ENCODE assay signal across 7 cellular contexts in genomic region chr2:207711750-207712487, GRCh38. TPM values are rescaled to one million over a fixed set of nuclear protein-coding genes. Genes with fewer than 3 reads are reported as not detected.
A peak's percentile ranks its signal among the peaks of the same experiment; 100 is the strongest.
DNase-seq lines count a peak whose midpoint lies in the region; ATAC-seq, FAIRE-seq and TF ChIP-seq lines count a peak whose summit lies in the region.

No MANE protein-coding gene starts in this region.

- intact Hi-C loops in activated CD8-positive, alpha-beta T cell treated with anti-CD3 and anti-CD28 coated beads for 36 hours (cut with micrococcal nuclease): loop anchor here (5.0 kb wide), 1 partner anchor 85 kb away; the partner anchor contains the start of gene METTL21A
- intact Hi-C loops in endothelial cell of umbilical vein (cut with micrococcal nuclease): loop anchor here (1.0 to 2.0 kb wide), 6 partner anchors 15 to 182 kb away; partner anchors contain the start of genes FZD5 and METTL21A

- no peaks in the 10 kb centered on the region for H4K20me1 ChIP-seq in endothelial cell of umbilical vein (replicated peaks; ENCODE audit: control insufficient read depth, extremely low read depth, insufficient read depth, low read length)

- CTCF ChIA-PET in activated CD8-positive, alpha-beta T cell treated with anti-CD3 and anti-CD28 coated beads for 36 hours (lab: Charles Lee): interaction anchor here (0.9 to 1.8 kb wide), 3 partner anchors 15 to 85 kb away, joined by 3 to 19 read pairs (median 4); partner anchors contain the start of genes FZD5 and METTL21A
- CTCF ChIA-PET in endothelial cell of umbilical vein (lab: Charles Lee): interaction anchor here (0.7 to 8.9 kb wide), 11 partner anchors 9 to 328 kb away, joined by 3 to 79 read pairs (median 4); partner anchors contain the start of genes FZD5 and METTL21A

- H3K4me1 ChIP-seq in endothelial cell of umbilical vein (ENCODE audit: control insufficient read depth, extremely low read depth, insufficient read depth, low read length) (peaks cover 21% of the 10 kb centered on the region), muscle layer of duodenum (ENCODE audit: control insufficient read depth in 1 of 2, insufficient read depth in 2 of 2, low read length in 2 of 2) (peaks cover 0 to 11% of the 10 kb centered on the region in 2 donors)

- H3K27ac ChIP-seq in endothelial cell of umbilical vein (ENCODE audit: insufficient read depth, low read depth, low read length) (peak overlapping the region; percentile 36), muscle layer of duodenum (ENCODE audit: low read length) (peak overlapping the region; percentile 74)

- peak overlapping the region; percentile 93 for H3K4me2 ChIP-seq in endothelial cell of umbilical vein (ENCODE audit: insufficient read depth, low read length)

- H3K36me3 ChIP-seq in endothelial cell of umbilical vein (ENCODE audit: control insufficient read depth in 2 of 2, extremely low read depth in 1 of 2, insufficient read depth in 2 of 2, low read length in 2 of 2) (peaks cover 0 to 2% of the 10 kb centered on the region in 2 experiments), muscle layer of duodenum (ENCODE audit: control insufficient read depth in 1 of 2, insufficient read depth in 2 of 2, low read length in 2 of 2) (peaks cover 0 to 6% of the 10 kb centered on the region in 2 donors)

- TF ChIP-seq CTCF in HFF-Myc (IDR thresholded peaks at IDR 0.05; ENCODE audit: low read depth, low read length, missing control alignments): no peak
- TF ChIP-seq CTCF in NB4 (IDR thresholded peaks at IDR 0.05; ENCODE audit: low read depth, low read length): no peak
- TF ChIP-seq CTCF in activated CD8-positive, alpha-beta T cell treated with anti-CD3 and anti-CD28 coated beads for 36 hours (IDR thresholded peaks at IDR 0.05): no peak
- TF ChIP-seq CTCF in endothelial cell of umbilical vein (IDR thresholded peaks at IDR 0.05; ENCODE audit: extremely low read depth in 1 of 2, insufficient read depth in 1 of 2, low read depth in 1 of 2, low read length in 2 of 2): no peak

- peak overlapping the region; percentile 77 for H3K4me3 ChIP-seq in HFF-Myc (replicated peaks; ENCODE audit: low read depth, low read length)
- peak overlapping the region; percentile 74 for H3K4me3 ChIP-seq in NB4 (ENCODE audit: low read depth, low read length)
- peak overlapping the region; percentile 78 to 88 (median 78) for H3K4me3 ChIP-seq in endothelial cell of umbilical vein (replicated peaks in 1 of 3; ENCODE audit: insufficient read depth in 1 of 3, low read depth in 1 of 3, low read length in 3 of 3)
- peak overlapping the region; percentile 93 to 94 for H3K4me3 ChIP-seq in muscle layer of duodenum (ENCODE audit: low read depth in 1 of 2, low read length in 2 of 2)

- no peaks in the 10 kb centered on the region for H3K9me3 ChIP-seq in endothelial cell of umbilical vein (replicated peaks; ENCODE audit: control insufficient read depth, insufficient read depth, low read length)
- no peaks in the 10 kb centered on the region for H3K9me3 ChIP-seq in muscle layer of duodenum (ENCODE audit: control insufficient read depth in 1 of 2, low read length in 2 of 2)

- H2AFZ ChIP-seq in endothelial cell of umbilical vein (ENCODE audit: low read depth, low read length): peak overlapping the region; percentile 92

- H3K27me3 ChIP-seq in endothelial cell of umbilical vein (ENCODE audit: control insufficient read depth in 2 of 2, insufficient read depth in 2 of 2, low read length in 2 of 2) (no peaks in the 10 kb centered on the region), muscle layer of duodenum (ENCODE audit: low read depth, low read length) (no peaks in the 10 kb centered on the region)

- ATAC-seq in GM18502 (IDR thresholded peaks at IDR 0.05; ENCODE audit: poor library complexity, unreplicated experiment): peak; percentile 29
- peak; percentile 20 for ATAC-seq in activated CD8-positive, alpha-beta T cell treated with anti-CD3 and anti-CD28 coated beads for 36 hours
- ATAC-seq in stimulated activated memory B cell treated with anti-CD40 and anti-IgM and Interleukin-4, amounts not matched to agents 10 μg/mL and 1 μg/mL and 100 μg/mL, for 72 hours: peak; percentile 61

- dilution Hi-C loops in endothelial cell of umbilical vein (cut with MboI; ENCODE audit: extremely low pct_ligation_motif_present, low sequenced_read_pairs): no loop called here

- POLR2A ChIA-PET in activated CD8-positive, alpha-beta T cell treated with anti-CD3 and anti-CD28 coated beads for 36 hours (lab: Charles Lee): interaction anchor here (0.8 to 2.0 kb wide), 3 partner anchors 9 to 87 kb away, joined by 4 to 8 read pairs (median 7); partner anchors contain the start of gene METTL21A
- POLR2A ChIA-PET in endothelial cell of umbilical vein (lab: Charles Lee): interaction anchor here (0.6 to 1.7 kb wide), 12 partner anchors 12 to 329 kb away, joined by 3 to 10 read pairs (median 4); partner anchors contain the start of genes CREB1, METTL21A and PLEKHM3

- H3K27me3 Mint-ChIP-seq in activated CD8-positive, alpha-beta T cell treated with anti-CD3 and anti-CD28 coated beads for 36 hours: no peaks in the 10 kb centered on the region
- no peaks in the 10 kb centered on the region for H3K27me3 Mint-ChIP-seq in stimulated activated memory B cell treated with anti-CD40 and anti-IgM and Interleukin-4, amounts not matched to agents 10 μg/mL and 1 μg/mL and 100 μg/mL, for 72 hours

- peaks cover 29% of the 10 kb centered on the region for H3K4me1 Mint-ChIP-seq in activated CD8-positive, alpha-beta T cell treated with anti-CD3 and anti-CD28 coated beads for 36 hours (ENCODE audit: low read depth)
- H3K4me1 Mint-ChIP-seq in stimulated activated memory B cell treated with anti-CD40 and anti-IgM and Interleukin-4, amounts not matched to agents 10 μg/mL and 1 μg/mL and 100 μg/mL, for 72 hours: peaks cover 33% of the 10 kb centered on the region

- H3K9ac ChIP-seq in endothelial cell of umbilical vein (replicated peaks; ENCODE audit: extremely low read depth, insufficient read depth, low read length): peak overlapping the region; percentile 66

- H3K79me2 ChIP-seq in endothelial cell of umbilical vein (ENCODE audit: control insufficient read depth, insufficient read depth, low read length): peaks cover 37% of the 10 kb centered on the region

- peak overlapping the region; percentile 96 for H3K4me3 Mint-ChIP-seq in activated CD8-positive, alpha-beta T cell treated with anti-CD3 and anti-CD28 coated beads for 36 hours
- peak overlapping the region; percentile 98 for H3K4me3 Mint-ChIP-seq in stimulated activated memory B cell treated with anti-CD40 and anti-IgM and Interleukin-4, amounts not matched to agents 10 μg/mL and 1 μg/mL and 100 μg/mL, for 72 hours

- no peaks in the 10 kb centered on the region for H3K9me3 Mint-ChIP-seq in activated CD8-positive, alpha-beta T cell treated with anti-CD3 and anti-CD28 coated beads for 36 hours
- H3K9me3 Mint-ChIP-seq in stimulated activated memory B cell treated with anti-CD40 and anti-IgM and Interleukin-4, amounts not matched to agents 10 μg/mL and 1 μg/mL and 100 μg/mL, for 72 hours: no peaks in the 10 kb centered on the region

- BruUV-seq in endothelial cell of umbilical vein (replicated peaks; lab: Mats Ljungman, UMichigan): no TSS peak

- FAIRE-seq in endothelial cell of umbilical vein (lab: Jason Lieb, UNC): peak; percentile 28

- peak overlapping the region; percentile 77 for H3K27ac Mint-ChIP-seq in activated CD8-positive, alpha-beta T cell treated with anti-CD3 and anti-CD28 coated beads for 36 hours
- H3K27ac Mint-ChIP-seq in stimulated activated memory B cell treated with anti-CD40 and anti-IgM and Interleukin-4, amounts not matched to agents 10 μg/mL and 1 μg/mL and 100 μg/mL, for 72 hours: peak overlapping the region; percentile 91

- peaks cover 5% of the 10 kb centered on the region for H3K36me3 Mint-ChIP-seq in activated CD8-positive, alpha-beta T cell treated with anti-CD3 and anti-CD28 coated beads for 36 hours (ENCODE audit: low read depth)
- H3K36me3 Mint-ChIP-seq in stimulated activated memory B cell treated with anti-CD40 and anti-IgM and Interleukin-4, amounts not matched to agents 10 μg/mL and 1 μg/mL and 100 μg/mL, for 72 hours: peaks cover 6% of the 10 kb centered on the region

- TF ChIP-seq POLR2A in NB4 (IDR thresholded peaks at IDR 0.05; ENCODE audit: extremely low read depth, insufficient read length) (no peak), endothelial cell of umbilical vein (IDR thresholded peaks at IDR 0.05; ENCODE audit: low read depth, low read length) (no peak)

- DNase-seq in HFF-Myc (ENCODE audit: extremely low read depth, low read depth) (no peak), NB4 (ENCODE audit: low read depth) (peak; percentile 72), endothelial cell of umbilical vein (ENCODE audit: low read depth, low spot score) (peak; percentile 55)
- DNase-seq in activated CD8-positive, alpha-beta T cell treated with anti-CD3 and anti-CD28 coated beads for 36 hours: peak; percentile 68

- H3K9me1 ChIP-seq in endothelial cell of umbilical vein (replicated peaks; ENCODE audit: control insufficient read depth, extremely low read depth, insufficient read depth, low read length): no peaks in the 10 kb centered on the region

TF ChIP-seq in endothelial cell of umbilical vein, 7 proteins besides CTCF, POLR2A, EP300 and RAD21 (continues in another document):
- TF ChIP-seq MYC (IDR thresholded peaks at IDR 0.05; ENCODE audit: low read depth, low read length) (no peak), FOS (IDR thresholded peaks at IDR 0.05; ENCODE audit: borderline replicate concordance, insufficient read depth, low read length) (no peak)

RNA-seq across cellular contexts. Expression of gene CCNYL1, which starts 0.5 kb away (rescaled TPM):
- total RNA-seq in activated CD8-positive, alpha-beta T cell treated with anti-CD3 and anti-CD28 coated beads for 36 hours: 1 to 10 TPM; 3.8 to 4.3 TPM
- 47.3 and 49.3 TPM in 2 replicates for total RNA-seq in endothelial cell of umbilical vein
- 11.3 and 15.2 TPM in 2 replicates for polyA plus RNA-seq in endothelial cell of umbilical vein
- 22.6 and 23.0 TPM in 2 replicates for polyA plus RNA-seq in endothelial cell of umbilical vein (2011; cell fraction: cytosol; rRNA removed)
- 31.2 and 34.4 TPM in 2 replicates for polyA plus RNA-seq in endothelial cell of umbilical vein (2011; cell fraction: nucleus; rRNA removed)
- 26.5 and 36.1 TPM in 2 replicates for polyA plus RNA-seq in endothelial cell of umbilical vein (2012)
- polyA minus RNA-seq in endothelial cell of umbilical vein: 16.9 and 17.1 TPM in 2 replicates
- polyA minus RNA-seq in endothelial cell of umbilical vein (2011; cell fraction: cytosol; rRNA and poly(A)+ RNA removed): 6.8 TPM
- polyA minus RNA-seq in endothelial cell of umbilical vein (2011; cell fraction: nucleus; rRNA and poly(A)+ RNA removed): 15.4 and 17.5 TPM in 2 replicates

RNA-seq across cellular contexts. Expression of gene FZD5, which starts 57.8 kb away (rescaled TPM):
- total RNA-seq in activated CD8-positive, alpha-beta T cell treated with anti-CD3 and anti-CD28 coated beads for 36 hours: 1 to 10 TPM; 1.7 TPM
- 2.8 and 3.3 TPM in 2 replicates for total RNA-seq in endothelial cell of umbilical vein
- polyA plus RNA-seq in endothelial cell of umbilical vein: 0.72 and 0.99 TPM in 2 replicates
- polyA plus RNA-seq in endothelial cell of umbilical vein (2011; cell fraction: cytosol; rRNA removed): 0.59 and 0.63 TPM in 2 replicates
- 0.70 and 1.0 TPM in 2 replicates for polyA plus RNA-seq in endothelial cell of umbilical vein (2011; cell fraction: nucleus; rRNA removed)
- 0.88 and 0.94 TPM in 2 replicates for polyA plus RNA-seq in endothelial cell of umbilical vein (2012)
- 1.9 TPM in 2 replicates for polyA minus RNA-seq in endothelial cell of umbilical vein
- 4.5 TPM for polyA minus RNA-seq in endothelial cell of umbilical vein (2011; cell fraction: cytosol; rRNA and poly(A)+ RNA removed)
- 1.7 and 2.4 TPM in 2 replicates for polyA minus RNA-seq in endothelial cell of umbilical vein (2011; cell fraction: nucleus; rRNA and poly(A)+ RNA removed)
